9 cellular contexts compared by ENCODE assay signal in genomic region chr14:105181542-105182295, GRCh38. TPM values are rescaled to one million over a fixed set of nuclear protein-coding genes. Genes with fewer than 3 reads are reported as not detected.
A peak's percentile ranks its signal among the peaks of the same experiment; 100 is the strongest.
DNase-seq lines count a peak whose midpoint lies in the region; ATAC-seq and FAIRE-seq lines count a peak whose summit lies in the region.
"Had no signal": no experiment of that assay in that cellular context is flagged by ENCODE, and none has a peak within 500 bp of the region (broad histone marks: within the 10 kb centered on the region; RNA-seq: fewer than 3 reads in every experiment).

No MANE protein-coding gene starts in this region.

- no peak for DNase-seq in activated naive CD4-positive, alpha-beta T cell treated with anti-CD3 and anti-CD28 coated beads, Interleukin-2, amount 10 ng/mL, durations not matched to agents 7 days and 5 days
- no peak for DNase-seq in activated naive CD4-positive, alpha-beta T cell treated with anti-CD3 and anti-CD28 coated beads, Interleukin-2, amount 50 U/mL, for 72 hours (ENCODE audit: low spot score in 2 of 2)
- DNase-seq in activated CD4-positive, alpha-beta memory T cell treated with anti-CD3 and anti-CD28 coated beads for 36 hours: no peak
- no peak for DNase-seq in NCI-H1436 treated with DMSO at 0.1 percent for 48 hours (lab: John Stamatoyannopoulos, UW)
- no peak for DNase-seq in RCC 7860 (ENCODE audit: low spot score)
- no peak for DNase-seq in GM03348 (ENCODE audit: low spot score)

- H3K27ac Mint-ChIP-seq in activated naive CD4-positive, alpha-beta T cell treated with anti-CD3 and anti-CD28 coated beads, Interleukin-2, amount 10 ng/mL, durations not matched to agents 7 days and 5 days: no peak overlapping the region
- H3K27ac Mint-ChIP-seq in activated naive CD4-positive, alpha-beta T cell treated with anti-CD3 and anti-CD28 coated beads, Interleukin-2, amount 50 U/mL, for 72 hours: no peak overlapping the region
- no peak overlapping the region for H3K27ac Mint-ChIP-seq in activated CD4-positive, alpha-beta memory T cell treated with anti-CD3 and anti-CD28 coated beads for 36 hours

- H3K27me3 Mint-ChIP-seq in activated naive CD4-positive, alpha-beta T cell treated with anti-CD3 and anti-CD28 coated beads, Interleukin-2, amount 10 ng/mL, durations not matched to agents 7 days and 5 days: peaks cover 61% of the 10 kb centered on the region
- no peaks in the 10 kb centered on the region for H3K27me3 Mint-ChIP-seq in activated CD4-positive, alpha-beta memory T cell treated with anti-CD3 and anti-CD28 coated beads for 36 hours

- H3K4me1 ChIP-seq in iPS-20b (ENCODE audit: insufficient read depth, low read length) (0 out of 2 replicates have a peak, but pooled peaks cover 3% of the 10 kb centered on the region), thymus (ENCODE audit: control insufficient read depth, insufficient read depth, low read length) (no peaks in the 10 kb centered on the region)

- H3K36me3 ChIP-seq in iPS-20b (ENCODE audit: insufficient read depth, low read depth, low read length): no peaks in the 10 kb centered on the region
- H3K36me3 ChIP-seq in thymus (ENCODE audit: control insufficient read depth, insufficient read depth): no peaks in the 10 kb centered on the region

- H3K9me3 Mint-ChIP-seq in activated naive CD4-positive, alpha-beta T cell treated with anti-CD3 and anti-CD28 coated beads, Interleukin-2, amount 10 ng/mL, durations not matched to agents 7 days and 5 days: no peaks in the 10 kb centered on the region
- no peaks in the 10 kb centered on the region for H3K9me3 Mint-ChIP-seq in activated naive CD4-positive, alpha-beta T cell treated with anti-CD3 and anti-CD28 coated beads, Interleukin-2, amount 50 U/mL, for 72 hours
- no peaks in the 10 kb centered on the region for H3K9me3 Mint-ChIP-seq in activated CD4-positive, alpha-beta memory T cell treated with anti-CD3 and anti-CD28 coated beads for 36 hours

- intact Hi-C loops in activated CD4-positive, alpha-beta memory T cell treated with anti-CD3 and anti-CD28 coated beads for 36 hours (cut with micrococcal nuclease): no loop called here

- peaks cover 26% of the 10 kb centered on the region for H3K4me1 Mint-ChIP-seq in activated naive CD4-positive, alpha-beta T cell treated with anti-CD3 and anti-CD28 coated beads, Interleukin-2, amount 10 ng/mL, durations not matched to agents 7 days and 5 days
- H3K4me1 Mint-ChIP-seq in activated CD4-positive, alpha-beta memory T cell treated with anti-CD3 and anti-CD28 coated beads for 36 hours (ENCODE audit: low read depth): peaks cover 7% of the 10 kb centered on the region

- no peak for FAIRE-seq in RCC 7860 (lab: Jason Lieb, UNC)

- H3K27me3 ChIP-seq in iPS-20b (ENCODE audit: insufficient read depth, low read length) (peaks cover 35% of the 10 kb centered on the region), thymus (ENCODE audit: control insufficient read depth, insufficient read depth) (peaks cover 7% of the 10 kb centered on the region)

- H3K4me3 ChIP-seq in iPS-20b (ENCODE audit: low read length): peak overlapping the region; percentile 38; the same call in 1 of the 2 replicates
- H3K4me3 ChIP-seq in thymus (ENCODE audit: low read length): peak overlapping the region; percentile 64

- H3K27ac ChIP-seq in iPS-20b (ENCODE audit: low read length) (no peak overlapping the region), thymus (ENCODE audit: low read depth) (peak overlapping the region; percentile 20)
- H3K27ac ChIP-seq: parathyroid adenoma had no signal

- no peaks in the 10 kb centered on the region for H3K36me3 Mint-ChIP-seq in activated naive CD4-positive, alpha-beta T cell treated with anti-CD3 and anti-CD28 coated beads, Interleukin-2, amount 10 ng/mL, durations not matched to agents 7 days and 5 days
- no peaks in the 10 kb centered on the region for H3K36me3 Mint-ChIP-seq in activated naive CD4-positive, alpha-beta T cell treated with anti-CD3 and anti-CD28 coated beads, Interleukin-2, amount 50 U/mL, for 72 hours
- H3K36me3 Mint-ChIP-seq in activated CD4-positive, alpha-beta memory T cell treated with anti-CD3 and anti-CD28 coated beads for 36 hours: no peaks in the 10 kb centered on the region

- WGBS in thymus: 60% methylated on average over 22 of the region's 22 CpGs

- ATAC-seq in activated naive CD4-positive, alpha-beta T cell treated with anti-CD3 and anti-CD28 coated beads, Interleukin-2, amount 50 U/mL, for 72 hours: no peak

- peak overlapping the region; percentile 53 for H3K4me3 Mint-ChIP-seq in activated naive CD4-positive, alpha-beta T cell treated with anti-CD3 and anti-CD28 coated beads, Interleukin-2, amount 10 ng/mL, durations not matched to agents 7 days and 5 days
- peak overlapping the region; percentile 38 for H3K4me3 Mint-ChIP-seq in activated CD4-positive, alpha-beta memory T cell treated with anti-CD3 and anti-CD28 coated beads for 36 hours

- H3K9ac ChIP-seq in iPS-20b (ENCODE audit: low read depth, low read length): no peak overlapping the region
- H3K9ac ChIP-seq: parathyroid adenoma had no signal

- H3K9me3 ChIP-seq in iPS-20b (ENCODE audit: insufficient read depth, low read depth, low read length) (no peaks in the 10 kb centered on the region), thymus (ENCODE audit: control insufficient read depth) (no peaks in the 10 kb centered on the region)

- CTCF ChIA-PET in activated naive CD4-positive, alpha-beta T cell treated with anti-CD3 and anti-CD28 coated beads, Interleukin-2, amount 10 ng/mL, durations not matched to agents 7 days and 5 days (lab: Charles Lee): interaction anchor here (0.7 to 1.8 kb wide), 4 partner anchors 12 to 309 kb away, joined by 3 to 5 read pairs (median 4); no protein-coding TSS in a partner anchor
- CTCF ChIA-PET in activated CD4-positive, alpha-beta memory T cell treated with anti-CD3 and anti-CD28 coated beads for 36 hours (lab: Charles Lee): interaction anchor here (0.7 to 3.1 kb wide), 8 partner anchors 8 to 299 kb away, joined by 3 to 13 read pairs (median 4); partner anchors contain the start of gene JAG2

- POLR2A ChIA-PET in activated CD4-positive, alpha-beta memory T cell treated with anti-CD3 and anti-CD28 coated beads for 36 hours (lab: Charles Lee): interaction anchor here (1.1 kb wide), 1 partner anchor 9 kb away, joined by 4 read pairs; no protein-coding TSS in a partner anchor

RNA-seq across cellular contexts. Expression of gene NUDT14, which starts 0.6 kb away (rescaled TPM):
- 10 to 100 TPM; 20.0 to 22.6 TPM for total RNA-seq in activated naive CD4-positive, alpha-beta T cell treated with anti-CD3 and anti-CD28 coated beads, Interleukin-2, amount 50 U/mL, for 72 hours
- 10 to 100 TPM; 14.7 to 14.8 TPM for total RNA-seq in activated CD4-positive, alpha-beta memory T cell treated with anti-CD3 and anti-CD28 coated beads for 36 hours
- 17.2 TPM for polyA plus RNA-seq in thymus

RNA-seq across cellular contexts. Expression of gene JAG2, which starts 13.1 kb away (rescaled TPM):
- 10 to 100 TPM in 1 of 2 donors, 1 to 10 TPM in 1; 4.3 to 10.5 TPM for total RNA-seq in activated naive CD4-positive, alpha-beta T cell treated with anti-CD3 and anti-CD28 coated beads, Interleukin-2, amount 50 U/mL, for 72 hours
- 1 to 10 TPM; 1.6 to 2.4 TPM for total RNA-seq in activated CD4-positive, alpha-beta memory T cell treated with anti-CD3 and anti-CD28 coated beads for 36 hours
- 40.8 TPM for polyA plus RNA-seq in thymus
